16 cellular contexts compared by ENCODE assay signal in genomic region chr11:130775306-130776043, GRCh38.
A peak's percentile ranks its signal among the peaks of the same experiment; 100 is the strongest.
DNase-seq lines count a peak whose midpoint lies in the region; TF ChIP-seq lines count a peak whose summit lies in the region.
"Had no signal": no experiment of that assay in that cellular context is flagged by ENCODE, and none has a peak within 500 bp of the region (broad histone marks: within the 10 kb centered on the region; RNA-seq: fewer than 3 reads in every experiment).

No MANE protein-coding gene starts in this region.

- no peaks in the 10 kb centered on the region for H3K79me2 ChIP-seq in fibroblast of lung (ENCODE audit: control insufficient read depth, insufficient read depth, low read length)
- H3K79me2 ChIP-seq: parathyroid adenoma had no signal

- CTCF ChIA-PET in RWPE1 (lab: Yijun Ruan, JAX) = interaction anchor here (0.7 kb wide), 1 partner anchor 1418 kb away, joined by 3 read pairs; no protein-coding TSS in a partner anchor

- no peak for TF ChIP-seq CTCF in RWPE1 (conservative IDR thresholded peaks at IDR 0.05; ENCODE audit: low read depth)
- no peak for TF ChIP-seq CTCF in fibroblast of lung (conservative IDR thresholded peaks at IDR 0.05 in 1 of 2, IDR thresholded peaks at IDR 0.05 in 1 of 2; ENCODE audit: low read depth in 1 of 2, low read length in 2 of 2)

- DNase-seq in H4 (ENCODE audit: low spot score) (peak; percentile 75), RWPE1 (ENCODE audit: low spot score) (peak; percentile 74), fibroblast of lung (ENCODE audit: low read depth in 2 of 2) (peak; percentile 66 to 90), renal cortical epithelial cell (ENCODE audit: low read depth) (peak; percentile 53), NCI-H1417 (lab: John Stamatoyannopoulos, UW) (no peak), SIG-M5 treated with dmso at 0.1 percent for 504 hours (lab: John Stamatoyannopoulos, UW; ENCODE audit: unreplicated experiment) (no peak), NCI-H187 (lab: John Stamatoyannopoulos, UW) (no peak)
- DNase-seq: activated CD4-positive, alpha-beta T cell treated with anti-CD3 and anti-CD28 coated beads for 4 hours; activated CD8-positive, alpha-beta memory T cell treated with anti-CD3 and anti-CD28 coated beads, Interleukin-2, amount 50 U/mL, for 48 hours; activated naive CD4-positive, alpha-beta T cell; CD8-positive, alpha-beta T cell; glutamatergic neuron; NCI-H187 treated with DMSO at 0.1 percent for 48 hours; NCI-H524 treated with DMSO at 0.1 percent for 48 hours; T-helper 9 cell had no signal

- H3K4me1 ChIP-seq in fibroblast of lung (ENCODE audit: control insufficient read depth, extremely low read depth, insufficient read depth, low read length) = peaks cover 29% of the 10 kb centered on the region
- H3K4me1 ChIP-seq: parathyroid adenoma had no signal

- no peaks in the 10 kb centered on the region for H3K9me3 ChIP-seq in fibroblast of lung (ENCODE audit: control insufficient read depth, insufficient read depth, low read depth, low read length)

- no peaks in the 10 kb centered on the region for H4K20me1 ChIP-seq in fibroblast of lung (ENCODE audit: control insufficient read depth, extremely low read depth, insufficient read depth, low read length)

- no peak overlapping the region for H3K4me2 ChIP-seq in fibroblast of lung (ENCODE audit: extremely low read depth, insufficient read depth, low read length)

- POLR2A ChIA-PET in RWPE1 (lab: Yijun Ruan, JAX; ENCODE audit: low non-redundant PET) = no interaction called here

- H3K4me3 ChIP-seq in fibroblast of lung (replicated peaks in 1 of 4; ENCODE audit: control extremely low read depth in 1 of 4, insufficient read depth in 1 of 4, low read depth in 3 of 4, low read length in 4 of 4) = no peak overlapping the region

- H2AFZ ChIP-seq in fibroblast of lung (ENCODE audit: low read length) = no peak overlapping the region
- H2AFZ ChIP-seq: parathyroid adenoma had no signal

- H3K27ac ChIP-seq in RWPE1 (no peak overlapping the region), fibroblast of lung (ENCODE audit: insufficient read depth, low read length) (no peak overlapping the region)
- H3K27ac ChIP-seq: parathyroid adenoma had no signal

- H3K9ac ChIP-seq in fibroblast of lung (ENCODE audit: insufficient read depth, low read length) = no peak overlapping the region
- H3K9ac ChIP-seq: parathyroid adenoma had no signal

- H3K36me3 ChIP-seq in fibroblast of lung (ENCODE audit: control insufficient read depth, insufficient read depth, low read length) = no peaks in the 10 kb centered on the region

- no peaks in the 10 kb centered on the region for H3K27me3 ChIP-seq in fibroblast of lung (ENCODE audit: control insufficient read depth, insufficient read depth, low read length)

Comparison
In these comparisons a context has a peak if more than half of its experiments do, and no peak if none do; other contexts are left out.
1. DNase-seq: peak in H4 (single experiment), RWPE1 (single experiment), fibroblast of lung (2 of 2) and renal cortical epithelial cell (single experiment); none in NCI-H1417 (0 of 3), SIG-M5 treated with dmso at 0.1 percent for 504 hours (single experiment) and NCI-H187 (0 of 2).